Comparison of ENCODE assay signal across 15 cellular contexts in genomic region chr10:86224354-86225097, GRCh38.
DNase-seq lines count a peak whose midpoint lies in the region; ATAC-seq and TF ChIP-seq lines count a peak whose summit lies in the region.
"Had no signal": no experiment of that assay in that cellular context is flagged by ENCODE, and none has a peak within 500 bp of the region (broad histone marks: within the 10 kb centered on the region; RNA-seq: fewer than 3 reads in every experiment).

No MANE protein-coding gene starts in this region.

- H3K27ac Mint-ChIP-seq in CD14-positive monocyte (peak overlapping the region in 4 of 7 donors; percentile 10 to 76 (median 62)), endodermal cell (no peak overlapping the region)

- H3K9me3 ChIP-seq in endodermal cell (ENCODE audit: control insufficient read depth, low read length): no peaks in the 10 kb centered on the region
- H3K9me3 ChIP-seq in WERI-Rb-1 (ENCODE audit: severe bottlenecking): no peaks in the 10 kb centered on the region
- H3K9me3 ChIP-seq: neutrophil had no signal

- peak overlapping the region in 1 of 2 donors; percentile 71 for H3K4me3 Mint-ChIP-seq in CD14-positive monocyte
- no peak overlapping the region for H3K4me3 Mint-ChIP-seq in endodermal cell

- peak overlapping the region; percentile 81; the same call in 1 of the 2 replicates for H3K27ac ChIP-seq in KMS-11
- no peak overlapping the region for H3K27ac ChIP-seq in endodermal cell (ENCODE audit: low read depth, low read length)
- H3K27ac ChIP-seq in WERI-Rb-1: no peak overlapping the region
- H3K27ac ChIP-seq: neutrophil had no signal

- H4K20me1 ChIP-seq in KMS-11 (ENCODE audit: insufficient read depth): no peaks in the 10 kb centered on the region

- no peaks in the 10 kb centered on the region for H3K79me2 ChIP-seq in KMS-11 (ENCODE audit: insufficient read depth, low read depth)

- peak overlapping the region; percentile 77; the same call in 1 of the 2 replicates for H3K4me2 ChIP-seq in KMS-11

- no peaks in the 10 kb centered on the region for H3K27me3 ChIP-seq in KMS-11 (ENCODE audit: insufficient read depth, low read depth)
- no peaks in the 10 kb centered on the region for H3K27me3 ChIP-seq in endodermal cell (ENCODE audit: control insufficient read depth, insufficient read depth, low read length, poor library complexity, severe bottlenecking)
- no peaks in the 10 kb centered on the region for H3K27me3 ChIP-seq in WERI-Rb-1 (ENCODE audit: insufficient read depth, low read depth, severe bottlenecking)
- H3K27me3 ChIP-seq: neutrophil had no signal

- H3K27me3 Mint-ChIP-seq in CD14-positive monocyte (ENCODE audit: low read depth in 3 of 3): peaks cover 4 to 13% (median 11%) of the 10 kb centered on the region in 3 donors
- H3K27me3 Mint-ChIP-seq in endodermal cell (ENCODE audit: insufficient read depth): no peaks in the 10 kb centered on the region

- H3K36me3 Mint-ChIP-seq in CD14-positive monocyte: no peaks in the 10 kb centered on the region
- H3K36me3 Mint-ChIP-seq in endodermal cell (ENCODE audit: low read depth): no peaks in the 10 kb centered on the region

- intact Hi-C loops in CD14-positive monocyte (cut with micrococcal nuclease): no loop called here

- H2AFZ ChIP-seq in KMS-11 (ENCODE audit: low read depth): peak overlapping the region; percentile 34; the same call in 1 of the 2 replicates

- peak; percentile 66 for ATAC-seq in GM21737 (IDR thresholded peaks at IDR 0.05; ENCODE audit: unreplicated experiment)
- no peak for ATAC-seq in GM18517 (IDR thresholded peaks at IDR 0.05; ENCODE audit: unreplicated experiment)
- no peak for ATAC-seq in HG03378 (IDR thresholded peaks at IDR 0.05; ENCODE audit: unreplicated experiment)
- no peak for ATAC-seq in GM19023 (IDR thresholded peaks at IDR 0.05; ENCODE audit: unreplicated experiment)

- H3K4me3 ChIP-seq in KMS-11 (IDR thresholded peaks at IDR 0.05; ENCODE audit: insufficient read depth, low read depth, low read length) (no peak overlapping the region), endodermal cell (ENCODE audit: low read length) (no peak overlapping the region), WERI-Rb-1 (ENCODE audit: low read depth, low read length) (no peak overlapping the region)

- no peaks in the 10 kb centered on the region for H3K36me3 ChIP-seq in KMS-11 (ENCODE audit: insufficient read depth)
- H3K36me3 ChIP-seq in endodermal cell (ENCODE audit: control insufficient read depth, insufficient read depth, low read length): no peaks in the 10 kb centered on the region
- H3K36me3 ChIP-seq in WERI-Rb-1: no peaks in the 10 kb centered on the region
- H3K36me3 ChIP-seq: neutrophil had no signal

- WGBS in endodermal cell (ENCODE audit: insufficient coverage in 1 of 2, insufficient read length in 1 of 2), 2 experiments: 79% methylated on average over 2 to 8 of the region's 8 CpGs

- H3K4me1 ChIP-seq in KMS-11 (ENCODE audit: low read depth, poor library complexity, severe bottlenecking): peaks cover 32% of the 10 kb centered on the region
- no peaks in the 10 kb centered on the region for H3K4me1 ChIP-seq in endodermal cell (ENCODE audit: control insufficient read depth, insufficient read depth, low read length)

- peaks cover 0 to 3% (median 0%) of the 10 kb centered on the region in 7 donors for H3K9me3 Mint-ChIP-seq in CD14-positive monocyte
- no peaks in the 10 kb centered on the region for H3K9me3 Mint-ChIP-seq in endodermal cell

- DNase-seq in CD14-positive monocyte (ENCODE audit: low spot score) (no peak), endodermal cell (peak; percentile 75), WERI-Rb-1 (no peak)
- DNase-seq: activated CD4-positive, alpha-beta T cell treated with anti-CD3 and anti-CD28 coated beads, Interleukin-2, amount 50 U/mL, for 48 hours; amniotic stem cell; cerebellar nuclear complex; H7; midbrain; stimulated activated CD4-positive, alpha-beta T cell treated with anti-CD3 and anti-CD28 coated beads, Interleukin-4, amount 100 ng/mL, for 24 hours had no signal

- no peak for TF ChIP-seq CTCF in CD14-positive monocyte (IDR thresholded peaks at IDR 0.05)
- TF ChIP-seq CTCF in KMS-11 (conservative IDR thresholded peaks at IDR 0.05; ENCODE audit: low read depth, low read length): no peak
- TF ChIP-seq CTCF in endodermal cell (conservative IDR thresholded peaks at IDR 0.05): no peak
- TF ChIP-seq CTCF in WERI-Rb-1 (IDR thresholded peaks at IDR 0.05; ENCODE audit: low read depth, low read length): no peak

- peak overlapping the region; percentile 49; the same call in 1 of the 2 replicates for H3K9ac ChIP-seq in KMS-11
- no peak overlapping the region for H3K9ac ChIP-seq in endodermal cell (ENCODE audit: extremely low read depth, low read length, poor library complexity, severe bottlenecking)

- peaks cover 36% of the 10 kb centered on the region for H3K4me1 Mint-ChIP-seq in CD14-positive monocyte
- peaks cover 9% of the 10 kb centered on the region for H3K4me1 Mint-ChIP-seq in endodermal cell
